Comparison of ENCODE assay signal across 1 cellular context in the genomic region with DNA sequence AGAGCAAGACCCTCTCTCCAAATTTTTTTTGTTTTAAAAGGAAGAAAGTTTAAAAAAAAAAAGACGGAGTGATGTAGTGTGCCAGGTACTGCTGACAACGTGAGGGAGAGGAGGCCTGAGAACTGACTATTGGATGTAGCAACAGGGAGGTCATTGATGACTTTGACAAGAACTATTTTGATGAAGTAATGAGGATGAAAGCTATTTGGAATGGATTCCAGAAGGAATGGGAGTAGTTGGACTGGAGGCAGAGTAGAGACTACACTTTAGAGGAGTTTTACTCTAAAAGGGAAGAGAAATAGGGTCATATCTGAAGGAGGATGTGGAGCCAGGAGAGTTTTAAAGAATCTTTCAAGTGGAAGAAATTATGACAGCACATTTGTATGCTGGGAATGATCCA.
A peak's percentile ranks its signal among the peaks of the same experiment; 100 is the strongest.
TF ChIP-seq lines count a peak whose summit lies in the region.

No MANE protein-coding gene starts in this region.

TF ChIP-seq in IMR-90, 13 proteins besides CTCF, POLR2A, EP300 and RAD21:
- no peak for TF ChIP-seq RFX5 (IDR thresholded peaks at IDR 0.05; ENCODE audit: low read depth, low read length)
- TF ChIP-seq CEBPB (IDR thresholded peaks at IDR 0.05; ENCODE audit: low read depth, low read length): peak; percentile 72; the same call in 1 of the 2 replicates
